ENCODE assay signal across 9 cellular contexts in the genomic region with DNA sequence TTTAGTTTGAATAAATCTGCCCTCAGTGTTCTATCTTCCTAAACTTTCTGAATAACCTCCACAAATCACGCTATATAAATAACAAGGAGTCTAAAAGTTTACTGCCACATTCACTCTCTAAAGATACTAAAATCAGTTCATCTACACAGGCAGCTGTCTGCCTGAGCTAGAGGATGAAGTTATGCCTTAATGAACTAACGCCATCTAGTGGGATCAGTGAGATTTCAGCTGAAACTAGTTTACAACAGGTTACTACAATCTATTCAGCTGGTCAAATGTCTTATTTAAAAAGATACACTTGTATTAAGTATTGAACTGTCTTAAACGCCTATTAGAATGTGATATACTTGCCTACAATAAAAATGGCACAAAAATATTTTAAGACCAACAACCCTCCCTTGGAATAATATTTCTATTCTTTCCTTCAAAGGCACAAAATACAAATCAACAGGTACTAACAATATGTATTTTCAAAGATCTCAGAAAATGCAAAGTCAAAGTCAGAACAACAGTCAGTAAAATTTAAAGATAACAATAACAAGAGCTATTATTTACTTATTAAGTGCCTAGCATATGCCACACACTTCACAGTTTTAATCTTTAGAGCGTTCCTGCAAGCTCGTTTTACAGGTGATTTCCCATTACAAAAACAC.
DNase-seq lines count a peak whose midpoint lies in the region; ATAC-seq and TF ChIP-seq lines count a peak whose summit lies in the region.
"Had no signal": no experiment of that assay in that cellular context is flagged by ENCODE, and none has a peak within 500 bp of the region (broad histone marks: within the 10 kb centered on the region; RNA-seq: fewer than 3 reads in every experiment).

No MANE protein-coding gene starts in this region.

- H3K4me1 Mint-ChIP-seq in activated CD8-positive, alpha-beta T cell treated with anti-CD3 and anti-CD28 coated beads, Interleukin-2, amount 10 ng/mL, durations not matched to agents 7 days and 5 days (ENCODE audit: low read depth) = no peaks in the 10 kb centered on the region

- TF ChIP-seq CTCF in cardiac muscle cell (IDR thresholded peaks at IDR 0.05; ENCODE audit: low read depth, low read length) (peak; percentile 75), psoas muscle (IDR thresholded peaks at IDR 0.05) (peak; percentile 82)

- no peaks in the 10 kb centered on the region for H3K36me3 Mint-ChIP-seq in activated CD8-positive, alpha-beta T cell treated with anti-CD3 and anti-CD28 coated beads, Interleukin-2, amount 10 ng/mL, durations not matched to agents 7 days and 5 days (ENCODE audit: low read depth)

- no peak overlapping the region for H3K4me3 Mint-ChIP-seq in activated CD8-positive, alpha-beta T cell treated with anti-CD3 and anti-CD28 coated beads, Interleukin-2, amount 10 ng/mL, durations not matched to agents 7 days and 5 days

- no peaks in the 10 kb centered on the region for H3K9me3 Mint-ChIP-seq in activated CD8-positive, alpha-beta T cell treated with anti-CD3 and anti-CD28 coated beads, Interleukin-2, amount 10 ng/mL, durations not matched to agents 7 days and 5 days (ENCODE audit: insufficient read depth)

- DNase-seq in NCI-H2107 treated with DMSO at 0.1 percent for 48 hours (lab: John Stamatoyannopoulos, UW; ENCODE audit: unreplicated experiment) (peak; percentile 85), NCI-H2107 (lab: John Stamatoyannopoulos, UW) (no peak), NCI-H345 treated with DMSO at 0.1 percent for 48 hours (lab: John Stamatoyannopoulos, UW; ENCODE audit: unreplicated experiment) (peak; percentile 37), cardiac muscle cell (ENCODE audit: low read depth in 1 of 2, low spot score in 1 of 2) (peak; percentile 75 to 84), psoas muscle (no peak)
- peak; percentile 57 for DNase-seq in activated CD8-positive, alpha-beta T cell treated with anti-CD3 and anti-CD28 coated beads, Interleukin-2, amount 10 ng/mL, durations not matched to agents 7 days and 5 days
- DNase-seq in NK-92 treated with Interleukin-12 subunit alpha and Interleukin-12 subunit beta, amount 100 ng/mL, for 24 hours (lab: John Stamatoyannopoulos, UW) = no peak

- intact Hi-C loops in psoas muscle (cut with DNase I) = loop anchor here (2.0 to 5.0 kb wide), 3 partner anchors 42 to 164 kb away; no protein-coding TSS in a partner anchor

- H3K4me1 ChIP-seq in cardiac muscle cell (ENCODE audit: low read depth) (peaks cover 29% of the 10 kb centered on the region), psoas muscle (peaks cover 10% of the 10 kb centered on the region)

- ATAC-seq in HG02798 (IDR thresholded peaks at IDR 0.05; ENCODE audit: poor library complexity, unreplicated experiment) = peak; percentile 60
- ATAC-seq in activated CD8-positive, alpha-beta T cell treated with anti-CD3 and anti-CD28 coated beads, Interleukin-2, amount 10 ng/mL, durations not matched to agents 7 days and 5 days = peak; percentile 76
- peak; percentile 65 to 93 (median 80) for ATAC-seq in psoas muscle

- H3K36me3 ChIP-seq in cardiac muscle cell (no peaks in the 10 kb centered on the region), psoas muscle (ENCODE audit: insufficient read depth in 1 of 2, low read depth in 1 of 2) (no peaks in the 10 kb centered on the region)

- H3K4me3 ChIP-seq in cardiac muscle cell (no peak overlapping the region), psoas muscle (no peak overlapping the region)
- H3K4me3 ChIP-seq: BLaER1 treated with 17β-estradiol and CSF1 and Interleukin-3, amounts not matched to agents 10 nM and 100 nM had no signal

- no peaks in the 10 kb centered on the region for H3K9me3 ChIP-seq in cardiac muscle cell (ENCODE audit: low read depth)
- H3K9me3 ChIP-seq in psoas muscle = no peaks in the 10 kb centered on the region
- H3K9me3 ChIP-seq: BLaER1 treated with 17β-estradiol and CSF1 and Interleukin-3, amounts not matched to agents 10 nM and 100 nM had no signal

- no peak overlapping the region for H3K27ac Mint-ChIP-seq in activated CD8-positive, alpha-beta T cell treated with anti-CD3 and anti-CD28 coated beads, Interleukin-2, amount 10 ng/mL, durations not matched to agents 7 days and 5 days

- H3K27ac ChIP-seq in cardiac muscle cell (no peak overlapping the region), psoas muscle (no peak overlapping the region)
- H3K27ac ChIP-seq: BLaER1 treated with 17β-estradiol and CSF1 and Interleukin-3, amounts not matched to agents 10 nM and 100 nM had no signal

- POLR2A ChIA-PET in activated CD8-positive, alpha-beta T cell treated with anti-CD3 and anti-CD28 coated beads, Interleukin-2, amount 10 ng/mL, durations not matched to agents 7 days and 5 days (lab: Charles Lee) = no interaction called here

- 38 to 44% (median 43%) methylated on average over 5 of the region's 5 CpGs for WGBS in psoas muscle, 3 donors

- H3K27me3 Mint-ChIP-seq in activated CD8-positive, alpha-beta T cell treated with anti-CD3 and anti-CD28 coated beads, Interleukin-2, amount 10 ng/mL, durations not matched to agents 7 days and 5 days (ENCODE audit: low read depth) = no peaks in the 10 kb centered on the region

- CTCF ChIA-PET in activated CD8-positive, alpha-beta T cell treated with anti-CD3 and anti-CD28 coated beads, Interleukin-2, amount 10 ng/mL, durations not matched to agents 7 days and 5 days (lab: Charles Lee) = interaction anchor here (0.7 to 4.4 kb wide), 28 partner anchors 10 to 235 kb away, joined by 3 to 83 read pairs (median 5); partner anchors contain the start of gene CRY2

- no peaks in the 10 kb centered on the region for H3K27me3 ChIP-seq in cardiac muscle cell
- no peaks in the 10 kb centered on the region for H3K27me3 ChIP-seq in psoas muscle (ENCODE audit: insufficient read depth in 3 of 3, low read length in 2 of 3)
- H3K27me3 ChIP-seq: BLaER1 treated with 17β-estradiol and CSF1 and Interleukin-3, amounts not matched to agents 10 nM and 100 nM had no signal

Comparison
In these comparisons a context has a peak if more than half of its experiments do, and no peak if none do; other contexts are left out.
1. DNase-seq: peak in NCI-H2107 treated with DMSO at 0.1 percent for 48 hours (single experiment), NCI-H345 treated with DMSO at 0.1 percent for 48 hours (single experiment), activated CD8-positive, alpha-beta T cell treated with anti-CD3 and anti-CD28 coated beads, Interleukin-2, amount 10 ng/mL, durations not matched to agents 7 days and 5 days (single experiment) and cardiac muscle cell (2 of 2); none in NCI-H2107 (single experiment), psoas muscle (0 of 2) and NK-92 treated with Interleukin-12 subunit alpha and Interleukin-12 subunit beta, amount 100 ng/mL, for 24 hours (single experiment).
2. Peak in every context shown above with its lines, with median percentiles within 50 percentile points of each other: ATAC-seq.